In genomic region chr1:51818487-51818886, GRCh38 we compare ENCODE assay signal across 21 cellular contexts.
DNase-seq lines count a peak whose midpoint lies in the region; ATAC-seq, FAIRE-seq and TF ChIP-seq lines count a peak whose summit lies in the region.
"Had no signal": no experiment of that assay in that cellular context is flagged by ENCODE, and none has a peak within 500 bp of the region (broad histone marks: within the 10 kb centered on the region; RNA-seq: fewer than 3 reads in every experiment).

No MANE protein-coding gene starts in this region.

- DNase-seq in A549 (ENCODE audit: low read depth in 1 of 2, low spot score in 1 of 2) (no peak), HuH-7 (ENCODE audit: low spot score) (peak; percentile 8), hepatocyte (ENCODE audit: low spot score) (peak; percentile 7), mesenchymal stem cell (no peak), SIG-M5 (lab: John Stamatoyannopoulos, UW) (no peak), ecto neural progenitor cell (ENCODE audit: low spot score) (no peak), GM23248 (no peak)
- DNase-seq: 8988T, DMS 273 treated with DMSO at 0.1 percent for 48 hours, DMS79 treated with DMSO at 0.1 percent for 48 hours, KG1, NCI-H1092 treated with DMSO at 0.1 percent for 48 hours, NCI-H1436 treated with DMSO at 0.1 percent for 48 hours, NCI-H1930, NCI-H2227 treated with DMSO at 0.1 percent for 48 hours, NCI-H510A treated with DMSO at 0.1 percent for 48 hours, NCI-H748 treated with DMSO at 0.1 percent for 48 hours had no signal

- H3K9me2 ChIP-seq in hepatocyte (replicated peaks; ENCODE audit: insufficient read depth), result no peaks in the 10 kb centered on the region
- H3K9me2 ChIP-seq in GM23248 (ENCODE audit: insufficient read depth), result no peaks in the 10 kb centered on the region

- H3K36me3 ChIP-seq in hepatocyte (replicated peaks; ENCODE audit: insufficient read depth, low read depth) (no peaks in the 10 kb centered on the region), mesenchymal stem cell (ENCODE audit: control insufficient read depth in 1 of 2, insufficient read depth in 2 of 2, low read depth in 1 of 2, low read length in 2 of 2) (peaks cover 0 to 96% of the 10 kb centered on the region in 2 experiments), GM23248 (ENCODE audit: low read depth) (peaks cover 57% of the 10 kb centered on the region)

- in situ Hi-C loops in GM23248 (cut with MboI), result no loop called here

- CTCF ChIA-PET in A549 (lab: Yijun Ruan, JAX), result no interaction called here

- peaks cover 8% of the 10 kb centered on the region; the same call in 2 of the 3 replicates for H3K4me1 ChIP-seq in A549
- peaks cover 3% of the 10 kb centered on the region for H3K4me1 ChIP-seq in hepatocyte (ENCODE audit: insufficient read depth)
- peaks cover 2% of the 10 kb centered on the region for H3K4me1 ChIP-seq in mesenchymal stem cell (ENCODE audit: control insufficient read depth, insufficient read depth, low read depth, low read length)
- H3K4me1 ChIP-seq in GM23248 (ENCODE audit: insufficient read depth), result peaks cover 8% of the 10 kb centered on the region; the same call in 1 of the 2 replicates
- H3K4me1 ChIP-seq: HAP-1 had no signal

- no peak overlapping the region for H2BK5ac ChIP-seq in mesenchymal stem cell (ENCODE audit: low read depth, low read length, poor library complexity, severe bottlenecking)

- H2AFZ ChIP-seq in hepatocyte (no peak overlapping the region), mesenchymal stem cell (ENCODE audit: low read depth, low read length) (no peak overlapping the region), GM23248 (no peak overlapping the region)
- H2AFZ ChIP-seq: GM23338 had no signal

- H3K9ac ChIP-seq in mesenchymal stem cell (ENCODE audit: low read length) (no peak overlapping the region), GM23248 (no peak overlapping the region)

- H3F3A ChIP-seq in GM23248 (ENCODE audit: insufficient read depth), result peaks cover 6% of the 10 kb centered on the region; the same call in 1 of the 2 replicates

- H2BK120ac ChIP-seq in mesenchymal stem cell (ENCODE audit: low read depth, low read length), result no peak overlapping the region

- no peak for ATAC-seq in A549
- ATAC-seq: GM23338, HepG2, SK-N-SH treated with all-trans-retinoic acid at 6 μM for 48 hours had no signal

- H3K14ac ChIP-seq in mesenchymal stem cell (ENCODE audit: low read length in 2 of 2), result no peak overlapping the region

- H2AK5ac ChIP-seq in mesenchymal stem cell (ENCODE audit: low read length, severe bottlenecking), result no peak overlapping the region

- peaks cover 4% of the 10 kb centered on the region for H3K79me1 ChIP-seq in mesenchymal stem cell (replicated peaks; ENCODE audit: low read length, poor library complexity, severe bottlenecking)

- H3K27me3 ChIP-seq in hepatocyte, result no peaks in the 10 kb centered on the region
- H3K27me3 ChIP-seq in mesenchymal stem cell (ENCODE audit: control insufficient read depth in 1 of 2, insufficient read depth in 1 of 2, low read length in 2 of 2), result no peaks in the 10 kb centered on the region
- H3K27me3 ChIP-seq in GM23248 (replicated peaks; ENCODE audit: insufficient read depth), result no peaks in the 10 kb centered on the region

- H3K9me3 ChIP-seq in A549, result no peaks in the 10 kb centered on the region
- H3K9me3 ChIP-seq in hepatocyte (ENCODE audit: low read depth), result no peaks in the 10 kb centered on the region
- H3K9me3 ChIP-seq in mesenchymal stem cell (ENCODE audit: control insufficient read depth, low read length), result no peaks in the 10 kb centered on the region
- H3K9me3 ChIP-seq in GM23248 (ENCODE audit: low read depth), result no peaks in the 10 kb centered on the region
- H3K9me3 ChIP-seq: HAP-1 had no signal

- POLR2A ChIA-PET in A549 (lab: Yijun Ruan, JAX), result no interaction called here

- H3K23ac ChIP-seq in mesenchymal stem cell (ENCODE audit: low read length in 2 of 2), result no peak overlapping the region

- H4K20me1 ChIP-seq in hepatocyte (ENCODE audit: insufficient read depth, poor library complexity, severe bottlenecking) (no peaks in the 10 kb centered on the region), GM23248 (ENCODE audit: insufficient read depth) (no peaks in the 10 kb centered on the region)

- H3K79me2 ChIP-seq in hepatocyte (no peaks in the 10 kb centered on the region), GM23248 (ENCODE audit: insufficient read depth) (peaks cover 11% of the 10 kb centered on the region)

- H3K4me2 ChIP-seq in A549, result 0 out of 3 replicates have a peak overlapping the region, but pooled peaks have one; percentile 7
- H3K4me2 ChIP-seq in hepatocyte, result peak overlapping the region; percentile 22
- H3K4me2 ChIP-seq in mesenchymal stem cell (ENCODE audit: low read length, poor library complexity, severe bottlenecking), result peak overlapping the region; percentile 37
- no peak overlapping the region for H3K4me2 ChIP-seq in GM23248 (ENCODE audit: unreplicated experiment)
- H3K4me2 ChIP-seq: GM23338 had no signal

- H2BK15ac ChIP-seq in mesenchymal stem cell (ENCODE audit: low read depth, poor library complexity, severe bottlenecking), result no peak overlapping the region

- TF ChIP-seq RAD21 in A549 (conservative IDR thresholded peaks at IDR 0.05 in 1 of 2, IDR thresholded peaks at IDR 0.05 in 1 of 2), result no peak

- H3K18ac ChIP-seq in mesenchymal stem cell (ENCODE audit: low read depth in 1 of 2, low read length in 2 of 2), result no peak overlapping the region

- no peak overlapping the region for H3K4me3 ChIP-seq in A549
- no peak overlapping the region for H3K4me3 ChIP-seq in hepatocyte
- H3K4me3 ChIP-seq in mesenchymal stem cell (ENCODE audit: insufficient read depth in 1 of 2, low read depth in 1 of 2, low read length in 2 of 2), result no peak overlapping the region
- no peak overlapping the region for H3K4me3 ChIP-seq in GM23248
- H3K4me3 ChIP-seq: GM23338, HAP-1 had no signal

- H3K27ac ChIP-seq in A549 (no peak overlapping the region), hepatocyte (peak overlapping the region; percentile 11), mesenchymal stem cell (ENCODE audit: low read length, poor library complexity, severe bottlenecking) (peak overlapping the region; percentile 86), GM23248 (no peak overlapping the region)

- no peak for TF ChIP-seq POLR2A in A549 (IDR thresholded peaks at IDR 0.05; ENCODE audit: low read length)

- no peak for TF ChIP-seq EP300 in A549 (IDR thresholded peaks at IDR 0.05)

- no peak overlapping the region for H3K4ac ChIP-seq in mesenchymal stem cell (ENCODE audit: low read depth in 1 of 2, low read length in 2 of 2)

- no peak for FAIRE-seq in A549 (lab: Jason Lieb, UNC)
- FAIRE-seq: HepG2 had no signal

- H4K91ac ChIP-seq in mesenchymal stem cell (ENCODE audit: low read length), result no peak overlapping the region

- H2BK12ac ChIP-seq in mesenchymal stem cell (ENCODE audit: low read length in 2 of 2), result no peak overlapping the region

- 66% methylated on average over 3 of the region's 3 CpGs for WGBS in A549 (ENCODE audit: missing lambda C conversion rate)
- 46% methylated on average over 3 of the region's 3 CpGs for WGBS in hepatocyte (ENCODE audit: low lambda C conversion rate, missing lambda C conversion rate)
- WGBS in mesenchymal stem cell, result 98% methylated on average over 2 of the region's 3 CpGs
- WGBS in GM23248 (ENCODE audit: low coverage in 1 of 2, low lambda C conversion rate in 2 of 2, missing lambda C conversion rate in 2 of 2), 2 experiments, result 94 to 96% methylated on average over 3 of the region's 3 CpGs

- TF ChIP-seq CTCF in A549 (IDR thresholded peaks at IDR 0.05), result no peak
- TF ChIP-seq CTCF in hepatocyte (IDR thresholded peaks at IDR 0.05; ENCODE audit: poor library complexity), result no peak

- no peak overlapping the region for H4K8ac ChIP-seq in mesenchymal stem cell (ENCODE audit: low read length)

TF ChIP-seq in A549, 52 proteins besides CTCF, POLR2A, EP300 and RAD21 (continues in another document):
- TF ChIP-seq, protein P1, sequence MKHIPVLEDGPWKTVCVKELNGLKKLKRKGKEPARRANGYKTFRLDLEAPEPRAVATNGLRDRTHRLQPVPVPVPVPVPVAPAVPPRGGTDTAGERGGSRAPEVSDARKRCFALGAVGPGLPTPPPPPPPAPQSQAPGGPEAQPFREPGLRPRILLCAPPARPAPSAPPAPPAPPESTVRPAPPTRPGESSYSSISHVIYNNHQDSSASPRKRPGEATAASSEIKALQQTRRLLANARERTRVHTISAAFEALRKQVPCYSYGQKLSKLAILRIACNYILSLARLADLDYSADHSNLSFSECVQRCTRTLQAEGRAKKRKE (CRISPR knock-in tag; IDR thresholded peaks at IDR 0.05; ENCODE audit: low read depth), result no peak
- TF ChIP-seq POLR2AphosphoS2 (conservative IDR thresholded peaks at IDR 0.05; ENCODE audit: low read length) (no peak), ZC3H11A (IDR thresholded peaks at IDR 0.05) (no peak), ZSCAN20 (CRISPR knock-in tag; IDR thresholded peaks at IDR 0.05) (no peak), TFCP2L1 (CRISPR knock-in tag; IDR thresholded peaks at IDR 0.05) (no peak), GATA3 (IDR thresholded peaks at IDR 0.05; ENCODE audit: borderline replicate concordance) (no peak), HOXB5 (CRISPR knock-in tag; IDR thresholded peaks at IDR 0.05) (no peak), MAZ (IDR thresholded peaks at IDR 0.05; ENCODE audit: borderline replicate concordance, low read depth, low read length) (no peak), JUN (IDR thresholded peaks at IDR 0.05) (no peak), HES2 (IDR thresholded peaks at IDR 0.05) (no peak), KDM1A (IDR thresholded peaks at IDR 0.05; ENCODE audit: low read depth) (no peak)
- TF ChIP-seq, protein P2, sequence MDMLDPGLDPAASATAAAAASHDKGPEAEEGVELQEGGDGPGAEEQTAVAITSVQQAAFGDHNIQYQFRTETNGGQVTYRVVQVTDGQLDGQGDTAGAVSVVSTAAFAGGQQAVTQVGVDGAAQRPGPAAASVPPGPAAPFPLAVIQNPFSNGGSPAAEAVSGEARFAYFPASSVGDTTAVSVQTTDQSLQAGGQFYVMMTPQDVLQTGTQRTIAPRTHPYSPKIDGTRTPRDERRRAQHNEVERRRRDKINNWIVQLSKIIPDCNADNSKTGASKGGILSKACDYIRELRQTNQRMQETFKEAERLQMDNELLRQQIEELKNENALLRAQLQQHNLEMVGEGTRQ (IDR thresholded peaks at IDR 0.05), result no peak

Comparison
In these comparisons a context has a peak if more than half of its experiments do, and no peak if none do; other contexts are left out.
1. DNase-seq: peak in HuH-7 (single experiment) and hepatocyte (single experiment); none in A549 (0 of 2), mesenchymal stem cell (single experiment), SIG-M5 (single experiment), ecto neural progenitor cell (single experiment) and GM23248 (single experiment).
2. H3K27ac ChIP-seq: peak in hepatocyte (single experiment) and mesenchymal stem cell (single experiment); none in A549 (0 of 2) and GM23248 (single experiment).